In the genomic region with DNA sequence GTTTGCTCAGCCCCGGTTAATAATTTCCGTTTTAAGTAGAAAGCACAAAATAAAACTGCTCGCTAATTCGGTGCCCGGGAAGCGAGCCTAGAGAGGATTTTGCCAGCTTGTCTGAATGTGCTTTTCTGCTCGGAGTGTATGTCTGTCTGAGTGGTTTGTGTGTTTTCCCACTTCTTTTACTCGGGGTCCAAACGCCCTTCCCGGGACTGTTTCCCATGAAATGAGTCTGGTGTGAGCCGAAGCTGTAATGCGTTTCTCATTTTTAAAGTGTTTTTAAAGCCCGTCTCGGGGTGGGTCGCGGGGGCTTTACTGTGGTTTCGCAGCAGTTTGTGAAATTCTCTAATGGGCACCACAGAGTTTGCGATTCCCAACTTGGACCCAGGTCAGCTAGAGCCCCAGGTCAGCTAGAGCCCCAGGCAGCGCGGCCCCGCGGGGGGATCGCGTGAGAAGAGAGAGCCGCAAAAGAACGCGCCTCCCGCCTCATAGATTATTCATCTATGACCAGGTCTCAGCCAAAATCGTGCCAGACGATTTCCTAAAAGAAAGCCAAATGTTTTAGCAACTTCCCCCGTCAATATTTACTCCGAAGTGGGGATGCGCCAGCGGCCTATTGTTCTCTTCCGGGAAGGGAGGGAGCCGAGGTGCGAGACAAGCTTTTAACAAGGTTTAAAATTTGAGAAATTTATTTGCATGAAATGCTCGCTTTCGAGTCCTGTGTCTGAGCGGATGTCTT, we compare ENCODE assay signal across 10 cellular contexts. TPM values are rescaled to one million over a fixed set of nuclear protein-coding genes. Genes with fewer than 3 reads are reported as not detected.
DNase-seq lines count a peak whose midpoint lies in the region; ATAC-seq, FAIRE-seq and TF ChIP-seq lines count a peak whose summit lies in the region.
"Had no signal": no experiment of that assay in that cellular context is flagged by ENCODE, and none has a peak within 500 bp of the region (broad histone marks: within the 10 kb centered on the region; RNA-seq: fewer than 3 reads in every experiment).

No MANE protein-coding gene starts in this region.

- peak overlapping the region; percentile 10 for H3K27ac ChIP-seq in CD8-positive, alpha-beta memory T cell (ENCODE audit: low read depth, low read length)

- FAIRE-seq in H54 (lab: Jason Lieb, UNC) (peak; percentile 23), GM12892 (lab: Jason Lieb, UNC) (no peak)

- POLR2A ChIA-PET in CD8-positive, alpha-beta memory T cell (lab: Charles Lee) = no interaction called here
- POLR2A ChIA-PET in activated CD4-positive, alpha-beta memory T cell treated with anti-CD3 and anti-CD28 coated beads for 36 hours (lab: Charles Lee) = no interaction called here

- peaks cover 8% of the 10 kb centered on the region for H3K9me3 ChIP-seq in CD8-positive, alpha-beta memory T cell (ENCODE audit: low read length)

- TF ChIP-seq POLR2A in H54 (IDR thresholded peaks at IDR 0.05; ENCODE audit: low read depth, low read length) (no peak), GM18505 (IDR thresholded peaks at IDR 0.05; ENCODE audit: borderline replicate concordance, extremely low read depth, insufficient read depth, insufficient read length) (no peak), GM12892 (IDR thresholded peaks at IDR 0.05; ENCODE audit: low read depth, low read length) (no peak)

- H3K4me3 Mint-ChIP-seq in CD8-positive, alpha-beta memory T cell = peak overlapping the region; percentile 29 to 83 (median 69)
- peak overlapping the region; percentile 50 for H3K4me3 Mint-ChIP-seq in activated CD4-positive, alpha-beta memory T cell treated with anti-CD3 and anti-CD28 coated beads for 36 hours
- peak overlapping the region; percentile 12 to 70 (median 50) for H3K4me3 Mint-ChIP-seq in immature natural killer cell

- peaks cover 70% of the 10 kb centered on the region for H3K27me3 ChIP-seq in CD8-positive, alpha-beta memory T cell (ENCODE audit: insufficient read depth, low read length, poor library complexity, severe bottlenecking)

- CTCF ChIA-PET in CD8-positive, alpha-beta memory T cell (lab: Charles Lee) = interaction anchor here (1.2 kb wide), 1 partner anchor 9 kb away, joined by 3 read pairs; no protein-coding TSS in a partner anchor
- CTCF ChIA-PET in activated CD4-positive, alpha-beta memory T cell treated with anti-CD3 and anti-CD28 coated beads for 36 hours (lab: Charles Lee) = interaction anchor here (0.5 to 1.7 kb wide), 6 partner anchors 13 to 531 kb away, joined by 3 to 5 read pairs (median 4); no protein-coding TSS in a partner anchor

- H3K27ac Mint-ChIP-seq in CD8-positive, alpha-beta memory T cell = peak overlapping the region in 7 of 8 donors; percentile 63 to 95 (median 81)
- peak overlapping the region; percentile 66 for H3K27ac Mint-ChIP-seq in activated CD4-positive, alpha-beta memory T cell treated with anti-CD3 and anti-CD28 coated beads for 36 hours
- H3K27ac Mint-ChIP-seq in immature natural killer cell = peak overlapping the region in 2 of 6 donors; percentile 83 to 86

- H3K36me3 ChIP-seq in CD8-positive, alpha-beta memory T cell (ENCODE audit: insufficient read depth, low read length) = no peaks in the 10 kb centered on the region

- no peak overlapping the region for H3K4me3 ChIP-seq in CD8-positive, alpha-beta memory T cell (ENCODE audit: low read length)

- intact Hi-C loops in activated CD4-positive, alpha-beta memory T cell treated with anti-CD3 and anti-CD28 coated beads for 36 hours (cut with micrococcal nuclease) = loop anchor here (2.0 to 10.0 kb wide), 2 partner anchors 23 to 531 kb away; no protein-coding TSS in a partner anchor

- H3K4me1 ChIP-seq in CD8-positive, alpha-beta memory T cell (ENCODE audit: insufficient read depth, low read length) = peaks cover 21% of the 10 kb centered on the region

- ATAC-seq in HG03139 (IDR thresholded peaks at IDR 0.05; ENCODE audit: unreplicated experiment) = no peak
- no peak for ATAC-seq in GM18505 (IDR thresholded peaks at IDR 0.05; ENCODE audit: unreplicated experiment)

- peaks cover 0 to 4% (median 0%) of the 10 kb centered on the region in 3 donors for H3K36me3 Mint-ChIP-seq in CD8-positive, alpha-beta memory T cell
- peaks cover 12% of the 10 kb centered on the region for H3K36me3 Mint-ChIP-seq in activated CD4-positive, alpha-beta memory T cell treated with anti-CD3 and anti-CD28 coated beads for 36 hours
- peaks cover 0 to 5% (median 5%) of the 10 kb centered on the region in 3 donors for H3K36me3 Mint-ChIP-seq in immature natural killer cell

- DNase-seq in CD8-positive, alpha-beta memory T cell = no peak
- DNase-seq in H54 (ENCODE audit: insufficient read length, low spot score) (no peak), immature natural killer cell (no peak), NCI-H2227 (lab: John Stamatoyannopoulos, UW; ENCODE audit: unreplicated experiment) (no peak), GM12892 (ENCODE audit: insufficient read length) (no peak)
- no peak for DNase-seq in activated CD4-positive, alpha-beta memory T cell treated with anti-CD3 and anti-CD28 coated beads for 36 hours
- DNase-seq: stimulated activated CD4-positive, alpha-beta T cell treated with anti-CD3 and anti-CD28 coated beads, Interleukin-4, amount 100 ng/mL, for 24 hours had no signal

- peaks cover 10 to 29% (median 27%) of the 10 kb centered on the region in 3 donors for H3K4me1 Mint-ChIP-seq in CD8-positive, alpha-beta memory T cell
- peaks cover 17% of the 10 kb centered on the region for H3K4me1 Mint-ChIP-seq in activated CD4-positive, alpha-beta memory T cell treated with anti-CD3 and anti-CD28 coated beads for 36 hours (ENCODE audit: low read depth)
- H3K4me1 Mint-ChIP-seq in immature natural killer cell = peaks cover 22 to 36% of the 10 kb centered on the region in 2 donors

- peaks cover 66 to 68% of the 10 kb centered on the region in 2 donors for H3K27me3 Mint-ChIP-seq in CD8-positive, alpha-beta memory T cell
- H3K27me3 Mint-ChIP-seq in activated CD4-positive, alpha-beta memory T cell treated with anti-CD3 and anti-CD28 coated beads for 36 hours = peaks cover 61% of the 10 kb centered on the region
- peaks cover 46 to 66% (median 61%) of the 10 kb centered on the region in 3 donors for H3K27me3 Mint-ChIP-seq in immature natural killer cell (ENCODE audit: low read depth in 3 of 3)

- H3K9me3 Mint-ChIP-seq in CD8-positive, alpha-beta memory T cell = peaks cover 9 to 44% (median 36%) of the 10 kb centered on the region in 5 donors
- no peaks in the 10 kb centered on the region for H3K9me3 Mint-ChIP-seq in activated CD4-positive, alpha-beta memory T cell treated with anti-CD3 and anti-CD28 coated beads for 36 hours
- peaks cover 1 to 33% (median 16%) of the 10 kb centered on the region in 6 donors for H3K9me3 Mint-ChIP-seq in immature natural killer cell

RNA-seq across cellular contexts. Expression of a gene that starts 2.0 kb away (rescaled TPM):
- total RNA-seq in CD8-positive, alpha-beta memory T cell = not detected
- polyA plus RNA-seq in CD8-positive, alpha-beta memory T cell = not detected
- not detected for total RNA-seq in activated CD4-positive, alpha-beta memory T cell treated with anti-CD3 and anti-CD28 coated beads for 36 hours
- not detected for polyA plus RNA-seq in immature natural killer cell
- polyA plus RNA-seq in GM12892 (2012; ENCODE audit: missing spikeins) = not detected

RNA-seq across cellular contexts. Expression of a gene that starts 12.0 kb away (rescaled TPM):
- total RNA-seq in CD8-positive, alpha-beta memory T cell = not detected
- polyA plus RNA-seq in CD8-positive, alpha-beta memory T cell = not detected
- total RNA-seq in activated CD4-positive, alpha-beta memory T cell treated with anti-CD3 and anti-CD28 coated beads for 36 hours = not detected
- polyA plus RNA-seq in immature natural killer cell = not detected
- not detected for polyA plus RNA-seq in GM12892 (2012; ENCODE audit: missing spikeins)
- total RNA-seq: HT-29 had no signal
